ENCODE assay signal across 23 cellular contexts in the genomic region with DNA sequence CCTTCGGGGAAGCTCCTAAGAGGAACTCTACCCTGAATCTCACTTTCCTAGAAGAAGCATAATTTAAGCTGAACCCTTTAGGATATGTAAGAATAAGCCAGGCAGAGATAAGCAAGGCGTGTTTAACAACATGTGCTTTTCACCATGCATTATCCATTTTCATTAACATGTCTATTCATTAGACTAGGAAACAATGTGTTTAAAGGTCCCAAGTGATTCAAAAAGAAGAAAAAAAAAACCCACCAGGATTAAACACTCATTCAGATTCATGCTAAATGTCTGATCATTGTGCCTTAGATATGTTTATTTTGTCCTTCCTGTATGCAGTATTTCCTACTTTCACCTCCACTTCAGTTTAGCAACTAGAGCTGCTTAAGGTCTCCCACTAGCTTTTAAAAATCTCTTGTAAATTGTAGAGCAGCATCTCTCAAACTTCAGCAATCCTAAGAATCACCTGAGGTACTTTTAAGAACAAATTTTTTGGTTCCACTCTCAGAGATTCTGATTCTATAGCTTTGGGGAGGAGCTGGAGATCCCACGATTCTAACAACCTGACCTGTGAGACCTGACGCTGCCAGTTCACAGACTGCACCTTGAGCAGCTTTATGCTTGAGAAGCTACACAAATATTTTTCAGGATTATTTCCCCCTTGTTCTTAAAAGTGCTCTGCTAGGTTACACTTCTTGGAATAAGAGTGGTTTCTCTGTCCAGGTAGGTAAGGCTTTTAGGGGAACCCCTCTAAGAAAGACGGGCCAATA.
"Had no signal": no experiment of that assay in that cellular context is flagged by ENCODE, and none has a peak within 500 bp of the region (broad histone marks: within the 10 kb centered on the region; RNA-seq: fewer than 3 reads in every experiment).

No MANE protein-coding gene starts in this region.

- DNase-seq: activated CD4-positive, alpha-beta memory T cell treated with anti-CD3 and anti-CD28 coated beads for 36 hours; activated CD4-positive, alpha-beta T cell treated with anti-CD3 and anti-CD28 coated beads, Interleukin-2, amount 10 ng/mL, durations not matched to agents 7 days and 5 days; activated CD4-positive, CD25-positive, alpha-beta regulatory T cell; activated CD8-positive, alpha-beta memory T cell treated with anti-CD3 and anti-CD28 coated beads for 24 hours; activated effector memory CD4-positive, alpha-beta T cell treated with anti-CD3 and anti-CD28 coated beads, Interleukin-2, amount 50 U/mL, for 16 hours; activated naive CD4-positive, alpha-beta T cell treated with Interleukin-2 at 50 U/mL for 16 hours; activated naive CD8-positive, alpha-beta T cell treated with anti-CD3 and anti-CD28 coated beads, Interleukin-2, amount 50 U/mL, for 24 hours; activated T-cell treated with anti-CD3 and anti-CD28 coated beads, Interleukin-2, amount 50 U/mL, for 4 hours; amygdala; Kasumi-1; NCI-H1048; NCI-H146; NCI-H187 treated with DMSO at 0.1 percent for 48 hours; NCI-H345; NCI-H510A treated with DMSO at 0.1 percent for 48 hours; NCI-H69; SIG-M5; T-cell; T-helper 2 cell; T1000 had no signal

- H3K4me1 Mint-ChIP-seq: activated CD4-positive, alpha-beta T cell treated with anti-CD3 and anti-CD28 coated beads, Interleukin-2, amount 10 ng/mL, durations not matched to agents 7 days and 5 days; activated naive CD8-positive, alpha-beta T cell treated with anti-CD3 and anti-CD28 coated beads, Interleukin-2, amount 50 U/mL, for 24 hours; central memory CD8-positive, alpha-beta T cell; T-cell had no signal

- H3K27me3 Mint-ChIP-seq: activated CD4-positive, alpha-beta memory T cell treated with anti-CD3 and anti-CD28 coated beads for 36 hours; activated CD4-positive, alpha-beta T cell treated with anti-CD3 and anti-CD28 coated beads, Interleukin-2, amount 10 ng/mL, durations not matched to agents 7 days and 5 days; activated naive CD8-positive, alpha-beta T cell treated with anti-CD3 and anti-CD28 coated beads, Interleukin-2, amount 50 U/mL, for 24 hours; brain; central memory CD8-positive, alpha-beta T cell; T-cell had no signal

- H3K4me3 Mint-ChIP-seq: activated CD4-positive, alpha-beta memory T cell treated with anti-CD3 and anti-CD28 coated beads for 36 hours; activated CD4-positive, alpha-beta T cell treated with anti-CD3 and anti-CD28 coated beads, Interleukin-2, amount 10 ng/mL, durations not matched to agents 7 days and 5 days; activated naive CD8-positive, alpha-beta T cell treated with anti-CD3 and anti-CD28 coated beads, Interleukin-2, amount 50 U/mL, for 24 hours; activated T-cell treated with anti-CD3 and anti-CD28 coated beads, Interleukin-2, amount 50 U/mL, for 4 hours; brain; central memory CD8-positive, alpha-beta T cell; T-cell had no signal

- H3K36me3 Mint-ChIP-seq: activated CD4-positive, alpha-beta memory T cell treated with anti-CD3 and anti-CD28 coated beads for 36 hours; brain; T-cell had no signal

- H3K9me3 Mint-ChIP-seq: brain had no signal

- H3K27ac Mint-ChIP-seq: activated CD4-positive, alpha-beta memory T cell treated with anti-CD3 and anti-CD28 coated beads for 36 hours; activated CD4-positive, alpha-beta T cell treated with anti-CD3 and anti-CD28 coated beads, Interleukin-2, amount 10 ng/mL, durations not matched to agents 7 days and 5 days; activated naive CD4-positive, alpha-beta T cell treated with anti-CD3 and anti-CD28 coated beads, Interleukin-2, amount 50 U/mL, for 72 hours; activated naive CD8-positive, alpha-beta T cell treated with anti-CD3 and anti-CD28 coated beads, Interleukin-2, amount 50 U/mL, for 24 hours; brain; T-cell had no signal

- ATAC-seq: activated naive CD4-positive, alpha-beta T cell treated with anti-CD3 and anti-CD28 coated beads, Interleukin-2, amount 50 U/mL, for 72 hours; activated naive CD8-positive, alpha-beta T cell treated with anti-CD3 and anti-CD28 coated beads, Interleukin-2, amount 50 U/mL, for 24 hours; activated T-cell treated with anti-CD3 and anti-CD28 coated beads, Interleukin-2, amount 50 U/mL, for 4 hours; T-cell had no signal
